ENCODE assay signal across 8 cellular contexts in the genomic region with DNA sequence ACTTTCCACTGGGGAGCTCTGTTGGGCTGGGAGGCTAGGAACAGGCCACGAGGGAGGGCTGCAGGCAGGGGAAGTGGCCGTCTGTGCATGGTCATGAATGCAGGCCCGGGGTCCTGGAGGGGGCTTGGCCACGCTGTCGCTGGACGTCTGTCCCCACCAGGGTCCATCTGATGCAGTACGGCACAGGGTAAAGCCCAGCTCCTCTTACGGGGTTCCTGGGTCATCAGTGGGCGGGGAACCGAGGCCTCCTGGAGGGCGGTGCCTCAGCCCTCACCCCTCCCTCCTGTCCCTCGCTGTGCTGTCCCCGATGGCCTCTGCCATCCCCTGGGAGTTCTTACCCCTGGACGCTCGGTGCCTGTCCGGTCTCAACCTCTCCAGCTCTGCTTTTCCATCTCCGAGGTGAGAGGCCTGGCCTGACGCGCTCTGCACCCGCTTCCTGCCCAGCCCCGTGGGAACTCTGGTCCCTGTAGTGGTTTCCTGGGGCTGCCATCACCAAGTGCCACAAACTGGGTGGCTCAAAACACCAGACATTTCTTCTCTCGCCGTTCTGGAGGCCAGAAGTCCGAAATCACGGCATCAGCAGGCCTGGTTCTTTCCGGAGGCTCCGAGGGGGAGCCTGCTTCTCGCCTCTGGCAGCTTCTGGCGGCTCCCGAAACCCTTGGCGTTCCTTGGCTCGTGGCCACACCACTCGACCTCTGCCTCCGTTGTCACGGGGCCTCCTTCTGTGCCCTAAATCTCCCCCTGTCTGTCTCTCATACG.
DNase-seq lines count a peak whose midpoint lies in the region; ATAC-seq and TF ChIP-seq lines count a peak whose summit lies in the region.

No MANE protein-coding gene starts in this region.

- no peak for TF ChIP-seq CTCF in Panc1 (IDR thresholded peaks at IDR 0.05)
- TF ChIP-seq CTCF in esophagus muscularis mucosa (IDR thresholded peaks at IDR 0.05) = no peak
- TF ChIP-seq CTCF in omental fat pad (IDR thresholded peaks at IDR 0.05) = no peak

- peak overlapping the region; percentile 99 for H3K27ac ChIP-seq in Panc1 (ENCODE audit: low read length)
- peak overlapping the region; percentile 90 to 96 (median 92) for H3K27ac ChIP-seq in esophagus muscularis mucosa (replicated peaks in 1 of 4)

- H3K36me3 ChIP-seq in Panc1 (ENCODE audit: control insufficient read depth, insufficient read depth, low read length) (no peaks in the 10 kb centered on the region), esophagus muscularis mucosa (no peaks in the 10 kb centered on the region)

- in situ Hi-C loops in Panc1 (cut with HindIII; ENCODE audit: low pct_unique_long_range_greater_than_20kb, low sequenced_read_pairs) = no loop called here

- CTCF ChIA-PET in Panc1 (lab: Charles Lee) = no interaction called here

- no peak for TF ChIP-seq POLR2A in esophagus muscularis mucosa (IDR thresholded peaks at IDR 0.05; ENCODE audit: low read depth)

- ATAC-seq in Panc1 (peak; percentile 28), omental fat pad (ENCODE audit: low FRiP score) (no peak), GM18520 (IDR thresholded peaks at IDR 0.05; ENCODE audit: unreplicated experiment) (no peak), HG03095 (IDR thresholded peaks at IDR 0.05; ENCODE audit: unreplicated experiment) (no peak)

- TF ChIP-seq EP300 in esophagus muscularis mucosa (IDR thresholded peaks at IDR 0.05) = no peak

- intact Hi-C loops in Panc1 (cut with micrococcal nuclease; ENCODE audit: unreplicated experiment) (no loop called here), esophagus muscularis mucosa (cut with DNase I) (no loop called here)

- no peaks in the 10 kb centered on the region for H3K27me3 ChIP-seq in Panc1 (ENCODE audit: control insufficient read depth, insufficient read depth, low read length)
- H3K27me3 ChIP-seq in esophagus muscularis mucosa = no peaks in the 10 kb centered on the region

- POLR2A ChIA-PET in Panc1 (lab: Charles Lee) = interaction anchor here (0.6 kb wide), 1 partner anchor 46 kb away, joined by 6 read pairs; no protein-coding TSS in a partner anchor

- peak overlapping the region; percentile 70 to 92 for H3K4me3 ChIP-seq in Panc1 (ENCODE audit: low read depth in 2 of 2, low read length in 2 of 2)
- H3K4me3 ChIP-seq in esophagus muscularis mucosa = peak overlapping the region; percentile 17 to 58 (median 48)

- no TSS peak for BruUV-seq in Panc1 (replicated peaks; lab: Mats Ljungman, UMichigan)

- peak; percentile 78 for DNase-seq in ELR (ENCODE audit: low read depth)
- no peak for DNase-seq in Panc1 (ENCODE audit: low read depth, low spot score)
- DNase-seq in esophagus muscularis mucosa (ENCODE audit: extremely low spot score) = no peak
- DNase-seq in omental fat pad (ENCODE audit: low spot score) = peak; percentile 22
- no peak for DNase-seq in COLO668 (lab: John Stamatoyannopoulos, UW; ENCODE audit: unreplicated experiment)
- DNase-seq in NOMO-1 treated with DMSO at 0.1 percent for 48 hours (lab: John Stamatoyannopoulos, UW; ENCODE audit: unreplicated experiment) = no peak

- H3K9me3 ChIP-seq in Panc1 (ENCODE audit: control insufficient read depth, insufficient read depth, low read depth, low read length) = no peaks in the 10 kb centered on the region
- no peaks in the 10 kb centered on the region for H3K9me3 ChIP-seq in esophagus muscularis mucosa

- WGBS in esophagus muscularis mucosa = 66% methylated on average over 29 of the region's 36 CpGs

- H3K4me1 ChIP-seq in Panc1 (ENCODE audit: control insufficient read depth, insufficient read depth, low read length) (peaks cover 75% of the 10 kb centered on the region), esophagus muscularis mucosa (peaks cover 47 to 87% (median 85%) of the 10 kb centered on the region in 4 donors)

Comparison
In these comparisons a context has a peak if more than half of its experiments do, and no peak if none do; other contexts are left out.
1. DNase-seq: peak in ELR (single experiment) and omental fat pad (single experiment); none in Panc1 (single experiment), esophagus muscularis mucosa (single experiment), COLO668 (single experiment) and NOMO-1 treated with DMSO at 0.1 percent for 48 hours (single experiment).